In genomic region chr16:56211471-56211944, GRCh38 we compare ENCODE assay signal across 21 cellular contexts. TPM values are rescaled to one million over a fixed set of nuclear protein-coding genes. Genes with fewer than 3 reads are reported as not detected.
DNase-seq lines count a peak whose midpoint lies in the region; ATAC-seq and TF ChIP-seq lines count a peak whose summit lies in the region.
"Had no signal": no experiment of that assay in that cellular context is flagged by ENCODE, and none has a peak within 500 bp of the region (broad histone marks: within the 10 kb centered on the region; RNA-seq: fewer than 3 reads in every experiment).

No MANE protein-coding gene starts in this region.

- H3K9me3 ChIP-seq in Caco-2, result no peaks in the 10 kb centered on the region

- peak overlapping the region; percentile 61 for H3K4me3 Mint-ChIP-seq in Caco-2 (ENCODE audit: unreplicated experiment)
- no peak overlapping the region for H3K4me3 Mint-ChIP-seq in effector memory CD8-positive, alpha-beta T cell
- H3K4me3 Mint-ChIP-seq: activated CD8-positive, alpha-beta T cell treated with anti-CD3 and anti-CD28 coated beads for 36 hours; stimulated activated memory B cell treated with anti-CD40 and anti-IgM and Interleukin-4, amounts not matched to agents 10 μg/mL and 1 μg/mL and 100 μg/mL, for 72 hours had no signal

- peaks cover 8% of the 10 kb centered on the region for H3K27me3 Mint-ChIP-seq in Caco-2 (ENCODE audit: insufficient read depth, unreplicated experiment)
- H3K27me3 Mint-ChIP-seq in effector memory CD8-positive, alpha-beta T cell, result peaks cover 0 to 7% of the 10 kb centered on the region in 2 donors

- H3K36me3 Mint-ChIP-seq in Caco-2 (ENCODE audit: insufficient read depth, unreplicated experiment), result no peaks in the 10 kb centered on the region
- H3K36me3 Mint-ChIP-seq in effector memory CD8-positive, alpha-beta T cell (ENCODE audit: insufficient read depth), result peaks cover 5% of the 10 kb centered on the region
- H3K36me3 Mint-ChIP-seq: stimulated activated memory B cell treated with anti-CD40 and anti-IgM and Interleukin-4, amounts not matched to agents 10 μg/mL and 1 μg/mL and 100 μg/mL, for 72 hours had no signal

- DNase-seq in Caco-2, result no peak
- DNase-seq in RPMI7951 (ENCODE audit: low read depth), result peak; percentile 88
- no peak for DNase-seq in left ventricle myocardium superior
- DNase-seq in pons (ENCODE audit: low spot score), result peak; percentile 50
- no peak for DNase-seq in HuH-7 (ENCODE audit: low spot score)
- DNase-seq in effector memory CD8-positive, alpha-beta T cell, result no peak
- DNase-seq in NCI-H1105 treated with DMSO at 0.1 percent for 48 hours (lab: John Stamatoyannopoulos, UW), result no peak
- DNase-seq: activated CD8-positive, alpha-beta T cell treated with anti-CD3 and anti-CD28 coated beads for 36 hours; activated gamma-delta T cell; AML-193; DMS79 treated with DMSO at 0.1 percent for 48 hours; hippocampal formation; NCI-H1694 treated with DMSO at 0.1 percent for 48 hours; NCI-H774; stimulated activated CD4-positive, alpha-beta T cell treated with anti-CD3 and anti-CD28 coated beads, Interleukin-1b, Interleukin-23, amount 100 ng/mL, for 48 hours had no signal

- TF ChIP-seq CTCF in Caco-2 (IDR thresholded peaks at IDR 0.05; ENCODE audit: insufficient read depth in 1 of 2, low read depth in 1 of 2, low read length in 1 of 2, severe bottlenecking in 1 of 2, unreplicated experiment in 1 of 2), result no peak

- H3K27ac Mint-ChIP-seq in Caco-2 (ENCODE audit: unreplicated experiment), result peak overlapping the region; percentile 46
- H3K27ac Mint-ChIP-seq in effector memory CD8-positive, alpha-beta T cell, result no peak overlapping the region
- H3K27ac Mint-ChIP-seq: activated CD8-positive, alpha-beta T cell treated with anti-CD3 and anti-CD28 coated beads for 36 hours; stimulated activated memory B cell treated with anti-CD40 and anti-IgM and Interleukin-4, amounts not matched to agents 10 μg/mL and 1 μg/mL and 100 μg/mL, for 72 hours had no signal

- ATAC-seq in left ventricle myocardium superior (peak; percentile 86), GM21360 (IDR thresholded peaks at IDR 0.05; ENCODE audit: unreplicated experiment) (no peak)
- no peak for ATAC-seq in effector memory CD8-positive, alpha-beta T cell (replicated peaks)
- ATAC-seq: activated CD8-positive, alpha-beta T cell treated with anti-CD3 and anti-CD28 coated beads for 36 hours; K562; stimulated activated memory B cell treated with anti-CD40 and anti-IgM and Interleukin-4, amounts not matched to agents 10 μg/mL and 1 μg/mL and 100 μg/mL, for 72 hours had no signal

- no peak overlapping the region for H3K4me3 ChIP-seq in Caco-2 (ENCODE audit: low read depth, low read length)
- H3K4me3 ChIP-seq: K562, lung had no signal

- POLR2A ChIA-PET in Caco-2 (lab: Charles Lee), result no interaction called here

- H3K36me3 ChIP-seq in Caco-2 (ENCODE audit: control insufficient read depth, insufficient read depth, low read length), result no peaks in the 10 kb centered on the region

- peaks cover 11% of the 10 kb centered on the region for H3K4me1 ChIP-seq in Caco-2
- H3K4me1 ChIP-seq: parathyroid adenoma had no signal

- no peaks in the 10 kb centered on the region for H3K9me3 Mint-ChIP-seq in Caco-2 (ENCODE audit: unreplicated experiment)
- no peaks in the 10 kb centered on the region for H3K9me3 Mint-ChIP-seq in effector memory CD8-positive, alpha-beta T cell
- H3K9me3 Mint-ChIP-seq: activated CD8-positive, alpha-beta T cell treated with anti-CD3 and anti-CD28 coated beads for 36 hours had no signal

- intact Hi-C loops in Caco-2 (cut with micrococcal nuclease; ENCODE audit: unreplicated experiment), result no loop called here
- intact Hi-C loops in left ventricle myocardium superior (cut with micrococcal nuclease), result no loop called here

- CTCF ChIA-PET in Caco-2 (lab: Charles Lee), result interaction anchor here (0.7 kb wide), 1 partner anchor 746 kb away, joined by 6 read pairs; no protein-coding TSS in a partner anchor

- no peaks in the 10 kb centered on the region for H3K27me3 ChIP-seq in Caco-2 (replicated peaks; ENCODE audit: control insufficient read depth, insufficient read depth, low read length)

- BruUV-seq in Caco-2 (replicated peaks; lab: Mats Ljungman, UMichigan), result no TSS peak

- H3K4me1 Mint-ChIP-seq in Caco-2 (ENCODE audit: low read depth, unreplicated experiment), result peaks cover 13% of the 10 kb centered on the region
- peaks cover 8% of the 10 kb centered on the region in 2 donors for H3K4me1 Mint-ChIP-seq in effector memory CD8-positive, alpha-beta T cell (ENCODE audit: low read depth in 2 of 2)
- H3K4me1 Mint-ChIP-seq: stimulated activated memory B cell treated with anti-CD40 and anti-IgM and Interleukin-4, amounts not matched to agents 10 μg/mL and 1 μg/mL and 100 μg/mL, for 72 hours had no signal

RNA-seq across cellular contexts. Expression of gene GNAO1, which starts 20.2 kb away (rescaled TPM):
- total RNA-seq in Caco-2 (2022) (1.9 and 3.2 TPM in 2 replicates), left ventricle myocardium superior (23.6 TPM)
- 3.4 and 4.2 TPM in 2 replicates for total RNA-seq in RPMI7951 (2014; rRNA removed; shearing (Covaris generic))
- total RNA-seq: endothelial cell of umbilical vein had no signal

Comparison
In these comparisons a context has a peak if more than half of its experiments do, and no peak if none do; other contexts are left out.
1. DNase-seq: peak in RPMI7951 (single experiment) and pons (single experiment); none in Caco-2 (0 of 2), left ventricle myocardium superior (single experiment), HuH-7 (single experiment), effector memory CD8-positive, alpha-beta T cell (0 of 3) and NCI-H1105 treated with DMSO at 0.1 percent for 48 hours (single experiment).